8 cellular contexts compared by ENCODE assay signal in genomic region chr6:169723200-169723909, GRCh38. TPM values are rescaled to one million over a fixed set of nuclear protein-coding genes. Genes with fewer than 3 reads are reported as not detected.
DNase-seq lines count a peak whose midpoint lies in the region; ATAC-seq lines count a peak whose summit lies in the region.

No MANE protein-coding gene starts in this region.

- ATAC-seq in GM19467 (IDR thresholded peaks at IDR 0.05; ENCODE audit: unreplicated experiment): peak; percentile 35
- no peak for ATAC-seq in GM18520 (IDR thresholded peaks at IDR 0.05; ENCODE audit: unreplicated experiment)

- in situ Hi-C loops in Caki2 (cut with HindIII; ENCODE audit: low pct_unique_long_range_greater_than_20kb, low sequenced_read_pairs): no loop called here

- DNase-seq in Caki2 (ENCODE audit: low read depth) (peak; percentile 65), HT-29 (ENCODE audit: low spot score) (peak; percentile 63), T-helper 9 cell (peak; percentile 58), astrocyte of the hippocampus (ENCODE audit: low read depth, low spot score) (peak; percentile 78), hypothalamus (lab: John Stamatoyannopoulos, UW) (peak in 47 of 51 donors; percentile 22 to 79 (median 61)), retina (peak; percentile 74)

RNA-seq across cellular contexts. Expression of gene PHF10, which starts 0.9 kb away (rescaled TPM):
- 62.1 and 65.9 TPM in 2 replicates for total RNA-seq in Caki2 (2014; rRNA removed; shearing (Covaris generic); ENCODE audit: low replicate concordance)
- total RNA-seq in HT-29 (2014; rRNA removed; shearing (Covaris generic)): 20.0 and 20.1 TPM in 2 replicates

RNA-seq across cellular contexts. Expression of gene C6orf120, which starts 21.4 kb away (rescaled TPM):
- total RNA-seq in Caki2 (2014; rRNA removed; shearing (Covaris generic); ENCODE audit: low replicate concordance): 28.0 and 30.1 TPM in 2 replicates
- 39.1 and 41.3 TPM in 2 replicates for total RNA-seq in HT-29 (2014; rRNA removed; shearing (Covaris generic))

RNA-seq across cellular contexts. Expression of gene WDR27, which starts 21.5 kb away (rescaled TPM):
- 7.8 and 8.4 TPM in 2 replicates for total RNA-seq in Caki2 (2014; rRNA removed; shearing (Covaris generic); ENCODE audit: low replicate concordance)
- total RNA-seq in HT-29 (2014; rRNA removed; shearing (Covaris generic)): 38.3 and 44.7 TPM in 2 replicates

RNA-seq across cellular contexts. Expression of gene DYNLT2, which starts 28.0 kb away (rescaled TPM):
- total RNA-seq in Caki2 (2014; rRNA removed; shearing (Covaris generic); ENCODE audit: low replicate concordance): 0.54 and 0.81 TPM in 2 replicates
- total RNA-seq in HT-29 (2014; rRNA removed; shearing (Covaris generic)): 1.7 and 3.2 TPM in 2 replicates

RNA-seq across cellular contexts. Expression of gene ERMARD, which starts 28.1 kb away (rescaled TPM):
- 9.6 and 22.8 TPM in 2 replicates for total RNA-seq in Caki2 (2014; rRNA removed; shearing (Covaris generic); ENCODE audit: low replicate concordance)
- 7.1 and 10.9 TPM in 2 replicates for total RNA-seq in HT-29 (2014; rRNA removed; shearing (Covaris generic))
